ENCODE assay signal across 9 cellular contexts in genomic region chr1:68013351-68013750, GRCh38. TPM values are rescaled to one million over a fixed set of nuclear protein-coding genes. Genes with fewer than 3 reads are reported as not detected.
"Had no signal": no experiment of that assay in that cellular context is flagged by ENCODE, and none has a peak within 500 bp of the region (broad histone marks: within the 10 kb centered on the region; RNA-seq: fewer than 3 reads in every experiment).

No MANE protein-coding gene starts in this region.

- ATAC-seq: HCT116, HepG2 had no signal

- H3K36me3 ChIP-seq: HAP-1 had no signal

- H3K27ac ChIP-seq: GM23248, HL-60 had no signal

- H3K4me3 ChIP-seq: GM23248, HAP-1 had no signal

- H3K9ac ChIP-seq: GM23248 had no signal

- DNase-seq: GM23248, GOT3, H7, HFFc6 had no signal

RNA-seq across cellular contexts. Expression of gene DIRAS3, which starts 37.1 kb away (rescaled TPM):
- total RNA-seq: HepG2 had no signal
- polyA plus RNA-seq: HepG2, IgD-negative memory B cell had no signal
